7 cellular contexts compared by ENCODE assay signal in genomic region chr3:39166932-39167532, GRCh38. TPM values are rescaled to one million over a fixed set of nuclear protein-coding genes. Genes with fewer than 3 reads are reported as not detected.
DNase-seq lines count a peak whose midpoint lies in the region; ATAC-seq and TF ChIP-seq lines count a peak whose summit lies in the region.
"Had no signal": no experiment of that assay in that cellular context is flagged by ENCODE, and none has a peak within 500 bp of the region (broad histone marks: within the 10 kb centered on the region; RNA-seq: fewer than 3 reads in every experiment).

No MANE protein-coding gene starts in this region.

- H3K9me2 ChIP-seq in PC-3 (replicated peaks; ENCODE audit: low read length) (no peaks in the 10 kb centered on the region), hepatocyte (replicated peaks; ENCODE audit: insufficient read depth) (no peaks in the 10 kb centered on the region)

- no peak overlapping the region for H3K27ac ChIP-seq in PC-3 (ENCODE audit: low read length)
- H3K27ac ChIP-seq in hepatocyte: peak overlapping the region; percentile 58

- CTCF ChIA-PET in AG04449 (lab: Yijun Ruan, JAX) (interaction anchor here (2.6 to 5.6 kb wide), 4 partner anchors 11 to 123 kb away, joined by 13 to 28 read pairs (median 26); no protein-coding TSS in a partner anchor), PC-3 (lab: Charles Lee) (interaction anchor here (1.0 kb wide), 1 partner anchor 125 kb away, joined by 4 read pairs; no protein-coding TSS in a partner anchor)

- H3K4me1 ChIP-seq in PC-3 (ENCODE audit: insufficient read depth, low read length): peaks cover 18% of the 10 kb centered on the region
- H3K4me1 ChIP-seq in hepatocyte (ENCODE audit: insufficient read depth): no peaks in the 10 kb centered on the region

- H3K4me3 ChIP-seq in AG04449 (ENCODE audit: low read depth, low read length): no peak overlapping the region
- H3K4me3 ChIP-seq in PC-3 (ENCODE audit: low read length): no peak overlapping the region
- no peak overlapping the region for H3K4me3 ChIP-seq in hepatocyte

- H3K79me2 ChIP-seq in PC-3 (ENCODE audit: low read length) (no peaks in the 10 kb centered on the region), hepatocyte (no peaks in the 10 kb centered on the region)

- no peaks in the 10 kb centered on the region for H3K9me3 ChIP-seq in PC-3 (ENCODE audit: low read length)
- no peaks in the 10 kb centered on the region for H3K9me3 ChIP-seq in hepatocyte (ENCODE audit: low read depth)

- DNase-seq in AG04449 (ENCODE audit: low read depth, low spot score) (peak; percentile 85), PC-3 (peak; percentile 75), hepatocyte (ENCODE audit: low spot score) (peak; percentile 65), NCI-H446 treated with DMSO at 0.1 percent for 48 hours (lab: John Stamatoyannopoulos, UW) (no peak)
- DNase-seq: DMS153 had no signal

- H2AFZ ChIP-seq in PC-3 (ENCODE audit: low read length) (no peak overlapping the region), hepatocyte (no peak overlapping the region)

- TF ChIP-seq CTCF in AG04449 (IDR thresholded peaks at IDR 0.05; ENCODE audit: insufficient read depth, low read length, missing control alignments) (no peak), PC-3 (conservative IDR thresholded peaks at IDR 0.05; ENCODE audit: low read depth, low read length) (no peak), hepatocyte (IDR thresholded peaks at IDR 0.05; ENCODE audit: poor library complexity) (no peak)

- H3K4me2 ChIP-seq in PC-3 (ENCODE audit: low read length) (no peak overlapping the region), hepatocyte (no peak overlapping the region)

- no peaks in the 10 kb centered on the region for H3K36me3 ChIP-seq in PC-3 (ENCODE audit: low read depth, low read length)
- H3K36me3 ChIP-seq in hepatocyte (replicated peaks; ENCODE audit: insufficient read depth, low read depth): no peaks in the 10 kb centered on the region

- 95% methylated on average over 1 of the region's 1 CpG for WGBS in hepatocyte (ENCODE audit: low lambda C conversion rate, missing lambda C conversion rate)

- H3K9ac ChIP-seq in PC-3 (ENCODE audit: low read length): no peak overlapping the region

- no TSS peak for BruUV-seq in PC-3 (replicated peaks; lab: Mats Ljungman, UMichigan)

- H3K27me3 ChIP-seq in PC-3 (ENCODE audit: low read length) (no peaks in the 10 kb centered on the region), hepatocyte (no peaks in the 10 kb centered on the region)

- H4K20me1 ChIP-seq in PC-3 (ENCODE audit: low read length): no peaks in the 10 kb centered on the region
- no peaks in the 10 kb centered on the region for H4K20me1 ChIP-seq in hepatocyte (ENCODE audit: insufficient read depth, poor library complexity, severe bottlenecking)

- intact Hi-C loops in PC-3 (cut with micrococcal nuclease): no loop called here

- ATAC-seq in PC-3 (no peak), HG03196 (IDR thresholded peaks at IDR 0.05; ENCODE audit: unreplicated experiment) (no peak), HG03280 (IDR thresholded peaks at IDR 0.05; ENCODE audit: unreplicated experiment) (no peak)

- POLR2A ChIA-PET in AG04449 (lab: Yijun Ruan, JAX): interaction anchor here (0.6 to 1.7 kb wide), 3 partner anchors 11 to 149 kb away, joined by 3 to 11 read pairs (median 4); no protein-coding TSS in a partner anchor
- POLR2A ChIA-PET in PC-3 (lab: Charles Lee; ENCODE audit: unreplicated experiment): no interaction called here

- H3F3A ChIP-seq in PC-3 (ENCODE audit: low read length, unreplicated experiment): peaks cover 4% of the 10 kb centered on the region

RNA-seq across cellular contexts. Expression of gene CSRNP1, which starts 13.6 kb away (rescaled TPM):
- 72.3 and 86.9 TPM in 2 replicates for total RNA-seq in PC-3 (2014; rRNA removed)
- total RNA-seq in hepatocyte: 71.6 and 78.7 TPM in 2 replicates
- 112 and 115 TPM in 2 replicates for polyA plus RNA-seq in hepatocyte

RNA-seq across cellular contexts. Expression of gene XIRP1, which starts 25.4 kb away (rescaled TPM):
- not detected in 2 replicates for total RNA-seq in PC-3 (2014; rRNA removed)
- 0.10 TPM in 1 of 2 replicates, not detected in the other for total RNA-seq in hepatocyte
- polyA plus RNA-seq in hepatocyte: 1.4 TPM in 1 of 2 replicates, not detected in the other

RNA-seq across cellular contexts. Expression of gene TTC21A, which starts 59.6 kb away (rescaled TPM):
- total RNA-seq in PC-3 (2014; rRNA removed) (1.2 TPM in 2 replicates), hepatocyte (1.2 and 3.7 TPM in 2 replicates)
- polyA plus RNA-seq in hepatocyte: 6.5 and 7.6 TPM in 2 replicates

RNA-seq across cellular contexts. Expression of gene GORASP1, which starts 59.6 kb away (rescaled TPM):
- total RNA-seq in PC-3 (2014; rRNA removed): 47.4 and 58.9 TPM in 2 replicates
- 38.0 and 48.6 TPM in 2 replicates for total RNA-seq in hepatocyte
- polyA plus RNA-seq in hepatocyte: 42.0 and 49.0 TPM in 2 replicates
